Comparison of ENCODE assay signal across 2 cellular contexts in genomic region chr11:111976119-111976518, GRCh38.
TF ChIP-seq lines count a peak whose summit lies in the region.

No MANE protein-coding gene starts in this region.

TF ChIP-seq in HepG2, 621 proteins besides CTCF, POLR2A, EP300 and RAD21:
- TF ChIP-seq HDAC1 (CRISPR knock-in tag; IDR thresholded peaks at IDR 0.05) = no peak
- no peak for TF ChIP-seq ZNF205 (CRISPR knock-in tag; IDR thresholded peaks at IDR 0.05)

TF ChIP-seq in H1, 55 proteins besides CTCF, POLR2A, EP300 and RAD21:
- no peak for TF ChIP-seq SIN3A (conservative IDR thresholded peaks at IDR 0.05 in 1 of 2, IDR thresholded peaks at IDR 0.05 in 1 of 2; ENCODE audit: low read depth in 1 of 2, low read length in 2 of 2)
- no peak for TF ChIP-seq KDM4A (IDR thresholded peaks at IDR 0.05; ENCODE audit: low read depth, low read length, severe bottlenecking)
- TF ChIP-seq SAP30 (IDR thresholded peaks at IDR 0.05; ENCODE audit: insufficient read depth, insufficient replicate concordance, low read length) = no peak
- TF ChIP-seq POU5F1 (IDR thresholded peaks at IDR 0.05; ENCODE audit: low read depth, low read length) = no peak
- no peak for TF ChIP-seq USF2 (IDR thresholded peaks at IDR 0.05; ENCODE audit: low read length)
- no peak for TF ChIP-seq KDM5A (IDR thresholded peaks at IDR 0.05; ENCODE audit: low read length)
- TF ChIP-seq BRCA1 (IDR thresholded peaks at IDR 0.05; ENCODE audit: low read depth, low read length) = no peak
- TF ChIP-seq RNF2 (IDR thresholded peaks at IDR 0.05; ENCODE audit: borderline replicate concordance, low read depth, low read length, missing control alignments, poor library complexity, severe bottlenecking) = no peak
- TF ChIP-seq BACH1 (IDR thresholded peaks at IDR 0.05; ENCODE audit: low read length) = no peak
- TF ChIP-seq TAF1 (IDR thresholded peaks at IDR 0.05; ENCODE audit: low read depth, low read length) = no peak
- TF ChIP-seq HDAC2 (IDR thresholded peaks at IDR 0.05; ENCODE audit: borderline replicate concordance in 1 of 2, low read depth in 2 of 2, low read length in 2 of 2) = no peak
- TF ChIP-seq SP1 (IDR thresholded peaks at IDR 0.05; ENCODE audit: low read depth, low read length) = no peak
- no peak for TF ChIP-seq RXRA (IDR thresholded peaks at IDR 0.05; ENCODE audit: insufficient read depth, low read depth, low read length)
- no peak for TF ChIP-seq CREB1 (IDR thresholded peaks at IDR 0.05)
- no peak for TF ChIP-seq GABPA (IDR thresholded peaks at IDR 0.05; ENCODE audit: borderline replicate concordance, insufficient read depth, low read length)
- no peak for TF ChIP-seq NANOG (IDR thresholded peaks at IDR 0.05; ENCODE audit: insufficient read depth, low read depth, low read length, poor library complexity, severe bottlenecking)
